28 cellular contexts compared by ENCODE assay signal in the genomic region with DNA sequence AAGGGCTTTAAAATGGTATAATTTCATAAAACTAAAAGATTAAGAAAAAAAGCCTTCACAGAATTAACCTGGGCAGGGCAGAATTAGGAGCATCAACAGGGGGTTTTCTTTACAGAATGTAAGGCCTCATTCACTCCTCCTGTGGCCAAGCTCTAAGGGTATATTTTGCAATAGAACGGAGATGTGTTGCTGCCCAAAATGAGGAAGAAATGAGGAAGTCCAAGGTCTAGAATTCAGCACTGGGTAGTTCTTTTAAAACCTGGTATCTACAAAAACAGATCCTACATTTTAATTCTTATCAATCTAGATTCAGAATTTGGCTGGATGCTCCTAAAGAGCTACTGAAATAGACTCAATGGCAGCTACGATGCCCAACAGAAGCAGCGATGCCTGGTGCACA.
"Had no signal": no experiment of that assay in that cellular context is flagged by ENCODE, and none has a peak within 500 bp of the region (broad histone marks: within the 10 kb centered on the region; RNA-seq: fewer than 3 reads in every experiment).

No MANE protein-coding gene starts in this region.

- DNase-seq: activated B cell treated with CpG ODN at 0.5 μM for 24 hours; activated CD4-positive, alpha-beta T cell treated with anti-CD3 and anti-CD28 coated beads for 1 hour; activated CD4-positive, alpha-beta T cell treated with anti-CD3 and anti-CD28 coated beads, Interleukin-2, amount 10 ng/mL, durations not matched to agents 24 days and 14 days; activated CD4-positive, alpha-beta T cell treated with anti-CD3 and anti-CD28 coated beads, Interleukin-2, amount 50 U/mL, for 48 hours; activated CD8-positive, alpha-beta memory T cell treated with anti-CD3 and anti-CD28 coated beads, Interleukin-2, amount 10 ng/mL, durations not matched to agents 7 days and 5 days; activated effector memory CD4-positive, alpha-beta T cell treated with Interleukin-2 at 50 U/mL for 16 hours; activated naive CD4-positive, alpha-beta T cell; activated T-cell treated with anti-CD3 and anti-CD28 coated beads, Interleukin-2, amount 50 U/mL, for 24 hours; amniotic stem cell; body of pancreas; central memory CD4-positive, alpha-beta T cell; KG1; NCI-H1048; NCI-H2029; NCI-H2107; NCI-H2171 treated with DMSO at 0.1 percent for 48 hours; NCI-H510A treated with DMSO at 0.1 percent for 48 hours; NCI-H69; NK-92 treated with Interleukin-12 subunit alpha and Interleukin-12 subunit beta, amount 100 ng/mL, for 24 hours; Peyer's patch; Right ventricle myocardium superior; T-helper 1 cell had no signal

- H3K27ac ChIP-seq: ascending aorta, body of pancreas, coronary artery, Peyer's patch, RWPE1 had no signal

- H3K27me3 ChIP-seq: ascending aorta, body of pancreas, Peyer's patch had no signal

- H3K4me1 ChIP-seq: ascending aorta, body of pancreas, Peyer's patch had no signal

- H3K4me1 Mint-ChIP-seq: activated B cell treated with CpG ODN at 0.5 μM for 24 hours; activated CD8-positive, alpha-beta memory T cell treated with anti-CD3 and anti-CD28 coated beads, Interleukin-2, amount 10 ng/mL, durations not matched to agents 7 days and 5 days; activated naive CD4-positive, alpha-beta T cell treated with anti-CD3 and anti-CD28 coated beads, Interleukin-2, amount 50 U/mL, for 24 hours; IgD-negative memory B cell had no signal

- H3K36me3 ChIP-seq: ascending aorta, Peyer's patch had no signal

- H3K4me3 ChIP-seq: ascending aorta, body of pancreas, coronary artery, Peyer's patch had no signal

- H3K4me3 Mint-ChIP-seq: activated B cell treated with CpG ODN at 0.5 μM for 24 hours; activated CD4-positive, alpha-beta T cell treated with anti-CD3 and anti-CD28 coated beads, Interleukin-2, amount 10 ng/mL, durations not matched to agents 24 days and 14 days; activated CD8-positive, alpha-beta memory T cell treated with anti-CD3 and anti-CD28 coated beads, Interleukin-2, amount 10 ng/mL, durations not matched to agents 7 days and 5 days; activated naive CD4-positive, alpha-beta T cell treated with anti-CD3 and anti-CD28 coated beads, Interleukin-2, amount 50 U/mL, for 24 hours; activated T-cell treated with anti-CD3 and anti-CD28 coated beads, Interleukin-2, amount 50 U/mL, for 24 hours; activated T-helper 1 cell treated with anti-CD3 and anti-CD28 coated beads, Interleukin-12 subunit alpha, Interleukin-12 subunit beta, Interleukin-2, Interleukin-4 antibody, amounts not matched to agents 30 ng/mL and 10 ng/mL and 1 ng/mL, durations not matched to agents 14 hours and 24 hours and 36 hours; IgD-negative memory B cell had no signal

- H3K9me3 Mint-ChIP-seq: activated CD4-positive, alpha-beta T cell treated with anti-CD3 and anti-CD28 coated beads, Interleukin-2, amount 10 ng/mL, durations not matched to agents 24 days and 14 days had no signal

- H3K36me3 Mint-ChIP-seq: activated CD8-positive, alpha-beta memory T cell treated with anti-CD3 and anti-CD28 coated beads, Interleukin-2, amount 10 ng/mL, durations not matched to agents 7 days and 5 days; IgD-negative memory B cell had no signal

- H3K27me3 Mint-ChIP-seq: activated B cell treated with CpG ODN at 0.5 μM for 24 hours; activated CD4-positive, alpha-beta T cell treated with anti-CD3 and anti-CD28 coated beads, Interleukin-2, amount 10 ng/mL, durations not matched to agents 24 days and 14 days; activated CD8-positive, alpha-beta memory T cell treated with anti-CD3 and anti-CD28 coated beads, Interleukin-2, amount 10 ng/mL, durations not matched to agents 7 days and 5 days; activated naive CD4-positive, alpha-beta T cell treated with anti-CD3 and anti-CD28 coated beads, Interleukin-2, amount 50 U/mL, for 24 hours; activated T-cell treated with anti-CD3 and anti-CD28 coated beads, Interleukin-2, amount 50 U/mL, for 24 hours; IgD-negative memory B cell had no signal

- ATAC-seq: activated CD8-positive, alpha-beta memory T cell treated with anti-CD3 and anti-CD28 coated beads, Interleukin-2, amount 10 ng/mL, durations not matched to agents 7 days and 5 days; body of pancreas had no signal

- H3K27ac Mint-ChIP-seq: activated B cell treated with CpG ODN at 0.5 μM for 24 hours; activated CD4-positive, alpha-beta T cell treated with anti-CD3 and anti-CD28 coated beads, Interleukin-2, amount 10 ng/mL, durations not matched to agents 24 days and 14 days; activated CD8-positive, alpha-beta memory T cell treated with anti-CD3 and anti-CD28 coated beads, Interleukin-2, amount 10 ng/mL, durations not matched to agents 7 days and 5 days; activated naive CD4-positive, alpha-beta T cell treated with anti-CD3 and anti-CD28 coated beads, Interleukin-2, amount 50 U/mL, for 24 hours; activated T-cell treated with anti-CD3 and anti-CD28 coated beads, Interleukin-2, amount 50 U/mL, for 24 hours; activated T-helper 1 cell treated with anti-CD3 and anti-CD28 coated beads, Interleukin-12 subunit alpha, Interleukin-12 subunit beta, Interleukin-2, Interleukin-4 antibody, amounts not matched to agents 30 ng/mL and 10 ng/mL and 1 ng/mL, durations not matched to agents 14 hours and 24 hours and 36 hours; IgD-negative memory B cell had no signal
